8 cellular contexts compared by ENCODE assay signal in genomic region chr16:28846080-28846932, GRCh38. TPM values are rescaled to one million over a fixed set of nuclear protein-coding genes. Genes with fewer than 3 reads are reported as not detected.
DNase-seq lines count a peak whose midpoint lies in the region; ATAC-seq and TF ChIP-seq lines count a peak whose summit lies in the region.

TSS of gene TUFM (minus strand) at chr16:28846348. CDS start at chr16:28846269, 79 bp downstream.

- H3K27me3 ChIP-seq in adrenal gland (no peaks in the 10 kb centered on the region), heart left ventricle (no peaks in the 10 kb centered on the region), upper lobe of right lung (no peaks in the 10 kb centered on the region)

- H3K4me3 ChIP-seq in adrenal gland, result peak within 1 kb of the TSS; percentile 43 to 96 (median 95)
- peak within 1 kb of the TSS; percentile 63 to 100 (median 85) for H3K4me3 ChIP-seq in heart left ventricle
- peak within 1 kb of the TSS; percentile 76 for H3K4me3 ChIP-seq in upper lobe of right lung

- TF ChIP-seq CTCF in GM12874 (IDR thresholded peaks at IDR 0.05; ENCODE audit: insufficient read depth, low read depth, low read length) (peak; percentile 86), adrenal gland (IDR thresholded peaks at IDR 0.05) (peak; percentile 39 to 73 (median 61)), heart left ventricle (IDR thresholded peaks at IDR 0.05) (peak; percentile 57 to 92 (median 69)), upper lobe of right lung (IDR thresholded peaks at IDR 0.05) (peak; percentile 73)

- WGBS in adrenal gland, 4 donors, result 0% methylated on average over 6 to 73 of the region's 73 CpGs
- 0 to 1% (median 1%) methylated on average over 36 to 73 of the region's 73 CpGs for WGBS in heart left ventricle, 4 donors

- peak; percentile 42 to 62 for TF ChIP-seq POLR2A in adrenal gland (IDR thresholded peaks at IDR 0.05)
- TF ChIP-seq POLR2A in heart left ventricle (IDR thresholded peaks at IDR 0.05), result peak in 1 of 2 donors; percentile 76

- peaks cover 20 to 37% (median 30%) of the 10 kb centered on the region in 3 donors for H3K4me1 Mint-ChIP-seq in T-cell

- DNase-seq in NCI-H1436 (lab: John Stamatoyannopoulos, UW), result peak; percentile 98
- peak; percentile 94 to 99 (median 98) for DNase-seq in T-cell
- peak; percentile 97 to 99 (median 98) for DNase-seq in adrenal gland
- peak; percentile 99 for DNase-seq in heart left ventricle
- DNase-seq in posterior cingulate gyrus, result peak; percentile 98 to 100 (median 99)
- DNase-seq in upper lobe of right lung, result peak; percentile 99

- H3K27me3 Mint-ChIP-seq in T-cell, result no peaks in the 10 kb centered on the region

- POLR2A ChIA-PET in T-cell (lab: Charles Lee), result interaction anchor here in 1 of 2 donors (0.6 to 0.7 kb wide), 2 partner anchors 25 to 1531 kb away, joined by 3 to 19 read pairs; no protein-coding TSS in a partner anchor

- H3K27ac ChIP-seq in adrenal gland (peak within 1 kb of the TSS; percentile 52 to 91 (median 86)), heart left ventricle (peak within 1 kb of the TSS; percentile 73 to 96 (median 90)), upper lobe of right lung (peak within 1 kb of the TSS; percentile 89)

- H3K36me3 ChIP-seq in adrenal gland (replicated peaks in 1 of 2) (peaks cover 0 to 37% of the 10 kb centered on the region in 2 donors), heart left ventricle (peaks cover 0 to 38% (median 36%) of the 10 kb centered on the region in 9 donors), upper lobe of right lung (peaks cover 37% of the 10 kb centered on the region)

- H3K4me1 ChIP-seq in adrenal gland (replicated peaks in 1 of 2) (peaks cover 15 to 20% of the 10 kb centered on the region in 2 donors), heart left ventricle (peaks cover 0 to 25% (median 18%) of the 10 kb centered on the region in 12 donors), upper lobe of right lung (peaks cover 16% of the 10 kb centered on the region)

- CTCF ChIA-PET in T-cell (lab: Charles Lee), result interaction anchor here in 1 of 2 donors (1.2 to 2.0 kb wide), 6 partner anchors 17 to 142 kb away, joined by 3 to 13 read pairs (median 8); partner anchors contain the start of genes ATXN2L and NFATC2IP

- no peaks in the 10 kb centered on the region for H3K9me3 ChIP-seq in adrenal gland (replicated peaks in 1 of 3)
- H3K9me3 ChIP-seq in heart left ventricle, result no peaks in the 10 kb centered on the region
- no peaks in the 10 kb centered on the region for H3K9me3 ChIP-seq in upper lobe of right lung

- H3K36me3 Mint-ChIP-seq in T-cell, result peaks cover 10% of the 10 kb centered on the region

- H3K4me3 Mint-ChIP-seq in T-cell, result peak within 1 kb of the TSS; percentile 93 to 95 (median 94)

- ATAC-seq in HG02798 (IDR thresholded peaks at IDR 0.05; ENCODE audit: poor library complexity, unreplicated experiment) (peak; percentile 94), T-cell (replicated peaks in 1 of 4) (peak; percentile 94 to 98 (median 95)), heart left ventricle (peak; percentile 97 to 99 (median 98)), upper lobe of right lung (peak; percentile 97)

- intact Hi-C loops in adrenal gland (cut with DNase I) (loop anchor here in 1 of 2 donors (2.0 kb wide), 1 partner anchor 24 kb away; the partner anchor contains the start of gene ATXN2L), heart left ventricle (cut with DNase I) (loop anchor here in 9 of 10 donors (1.0 to 5.0 kb wide), 11 partner anchors 14 to 128 kb away; partner anchors contain the start of genes SH2B1 (in 6 of the 9), ATXN2L (in 3 of the 9), NFATC2IP (in 1 of the 9) and RABEP2 (in 1 of the 9)), posterior cingulate gyrus (cut with DNase I) (loop anchor here (1.0 to 10.0 kb wide), 3 partner anchors 17 to 632 kb away; partner anchors contain the start of genes SH2B1 and XPO6), upper lobe of right lung (cut with DNase I) (no loop called here)

- peak within 1 kb of the TSS; percentile 89 to 96 for H3K27ac Mint-ChIP-seq in T-cell

- no peaks in the 10 kb centered on the region for H3K9me3 Mint-ChIP-seq in T-cell

RNA-seq across cellular contexts. Expression of gene TUFM, which starts in this region (rescaled TPM):
- total RNA-seq in T-cell (100 to 1,000 TPM in 4 of 5 donors, 10 to 100 TPM in 1; 90.2 to 131 (median 105) TPM), adrenal gland (100 to 1,000 TPM; 144 to 239 (median 208) TPM), heart left ventricle (100 to 1,000 TPM; 179 to 250 (median 225) TPM), upper lobe of right lung (134 TPM)
- polyA plus RNA-seq in adrenal gland (100 to 1,000 TPM; 173 to 323 (median 181) TPM), heart left ventricle (100 to 1,000 TPM; 281 to 384 TPM)

Comparison
In these comparisons a context has a peak if more than half of its experiments do, and no peak if none do; other contexts are left out.
1. Peak in every context shown above with its lines: DNase-seq, ATAC-seq, H3K4me3 ChIP-seq and H3K27ac ChIP-seq.